17 cellular contexts compared by ENCODE assay signal in genomic region chr3:125671461-125672243, GRCh38.
"Had no signal": no experiment of that assay in that cellular context is flagged by ENCODE, and none has a peak within 500 bp of the region (broad histone marks: within the 10 kb centered on the region; RNA-seq: fewer than 3 reads in every experiment).

No MANE protein-coding gene starts in this region.

- H3K27me3 ChIP-seq: SJCRH30 had no signal

- ATAC-seq: Right ventricle myocardium inferior, SK-N-SH treated with all-trans-retinoic acid at 6 μM for 48 hours had no signal

- H3K4me1 ChIP-seq: SJCRH30 had no signal

- H3K4me3 ChIP-seq: SJCRH30 had no signal

- H3K36me3 ChIP-seq: SJCRH30 had no signal

- H3K27ac ChIP-seq: SJCRH30 had no signal

- DNase-seq: KBM-7, MV-4-11, NCI-H1048, NCI-H1105, NCI-H1417, NCI-H1436 treated with DMSO at 0.1 percent for 48 hours, NCI-H1694, NCI-H187 treated with DMSO at 0.1 percent for 48 hours, NCI-H2029 treated with DMSO at 0.1 percent for 48 hours, NCI-H2227 treated with DMSO at 0.1 percent for 48 hours, NCI-H524, NCI-H69, NCI-H774, SHP77 treated with DMSO at 0.1 percent for 48 hours, SJCRH30 had no signal

- H3K9me3 ChIP-seq: SJCRH30 had no signal
